24 cellular contexts compared by ENCODE assay signal in the genomic region with DNA sequence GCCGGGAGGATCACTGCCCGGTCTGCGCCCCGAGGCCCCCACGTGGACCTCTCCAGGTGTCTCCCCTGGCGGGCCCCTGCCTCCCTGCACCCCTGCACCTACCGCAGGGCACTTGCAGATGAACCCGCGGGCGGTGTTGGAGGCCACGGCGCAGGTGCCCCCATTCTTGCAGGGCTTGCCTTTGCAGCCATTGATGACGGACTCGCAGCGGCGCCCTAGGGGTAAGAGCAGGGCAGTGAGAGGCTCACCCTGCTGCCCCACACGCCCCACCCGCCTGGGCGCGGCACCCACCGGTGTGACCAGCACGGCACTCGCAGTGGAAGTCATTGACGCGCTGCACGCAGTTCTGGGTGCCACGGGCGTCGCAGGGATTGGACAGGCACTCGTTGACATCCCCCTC. TPM values are rescaled to one million over a fixed set of nuclear protein-coding genes. Genes with fewer than 3 reads are reported as not detected.
DNase-seq lines count a peak whose midpoint lies in the region; ATAC-seq and TF ChIP-seq lines count a peak whose summit lies in the region.
"Had no signal": no experiment of that assay in that cellular context is flagged by ENCODE, and none has a peak within 500 bp of the region (broad histone marks: within the 10 kb centered on the region; RNA-seq: fewer than 3 reads in every experiment).

No MANE protein-coding gene starts in this region.

- CTCF ChIA-PET in HEK293 (lab: Yijun Ruan, JAX): interaction anchor here (0.7 kb wide), 1 partner anchor 179 kb away, joined by 3 read pairs; no protein-coding TSS in a partner anchor
- CTCF ChIA-PET in RWPE1 (lab: Yijun Ruan, JAX): interaction anchor here (0.7 kb wide), 1 partner anchor 27 kb away, joined by 5 read pairs; no protein-coding TSS in a partner anchor

- H3K27ac ChIP-seq in HEK293 (ENCODE audit: extremely low read depth, low read depth, low read length): no peak overlapping the region
- peak overlapping the region; percentile 3; the same call in 1 of the 2 replicates for H3K27ac ChIP-seq in RWPE1
- H3K27ac ChIP-seq in tibial nerve: no peak overlapping the region
- H3K27ac ChIP-seq: BLaER1 treated with 17β-estradiol and CSF1 and Interleukin-3, amounts not matched to agents 10 nM and 100 nM had no signal

- POLR2A ChIA-PET in HEK293 (lab: Yijun Ruan, JAX): no interaction called here
- POLR2A ChIA-PET in RWPE1 (lab: Yijun Ruan, JAX; ENCODE audit: low non-redundant PET): no interaction called here

- TF ChIP-seq EP300 in tibial nerve (IDR thresholded peaks at IDR 0.05): no peak

- intact Hi-C loops in left colon (cut with DNase I, micrococcal nuclease): no loop called here

- DNase-seq in H7: peak; percentile 62
- DNase-seq in RWPE1 (ENCODE audit: low spot score): no peak
- no peak for DNase-seq in left colon
- DNase-seq in C1 segment of cervical spinal cord (lab: John Stamatoyannopoulos, UW): no peak
- no peak for DNase-seq in AG08396 (ENCODE audit: low spot score)
- DNase-seq in tibial nerve (ENCODE audit: low spot score in 2 of 2): no peak
- DNase-seq: 8988T; ACHN; AML-193; CD4-positive, alpha-beta memory T cell; CD4-positive, CD25-positive, alpha-beta regulatory T cell; CD8-positive, alpha-beta memory T cell; COR-L47; DMS 273 treated with DMSO at 0.1 percent for 48 hours; DMS153; DMS53; DMS79; DND-41; EL; GDM1 had no signal

- TF ChIP-seq CTCF in HEK293 (tag by site-specific recombination; IDR thresholded peaks at IDR 0.05) (no peak), RWPE1 (conservative IDR thresholded peaks at IDR 0.05; ENCODE audit: low read depth) (no peak), tibial nerve (IDR thresholded peaks at IDR 0.05) (no peak)

- no peak overlapping the region for H3K4me3 ChIP-seq in H7 (ENCODE audit: insufficient read depth, low read depth, low read length)
- H3K4me3 ChIP-seq in HEK293 (ENCODE audit: low read depth, low read length): no peak overlapping the region
- H3K4me3 ChIP-seq in tibial nerve: no peak overlapping the region
- H3K4me3 ChIP-seq: BLaER1 treated with 17β-estradiol and CSF1 and Interleukin-3, amounts not matched to agents 10 nM and 100 nM; GM12878 had no signal

- no peaks in the 10 kb centered on the region for H3K9me3 ChIP-seq in HEK293 (ENCODE audit: control insufficient read depth, insufficient read depth, low read depth, low read length)
- H3K9me3 ChIP-seq in tibial nerve: no peaks in the 10 kb centered on the region
- H3K9me3 ChIP-seq: BLaER1 treated with 17β-estradiol and CSF1 and Interleukin-3, amounts not matched to agents 10 nM and 100 nM had no signal

- H3K4me1 ChIP-seq in HEK293 (ENCODE audit: control insufficient read depth, insufficient read depth, low read length) (no peaks in the 10 kb centered on the region), tibial nerve (peaks cover 0 to 29% (median 10%) of the 10 kb centered on the region in 4 donors)
- H3K4me1 ChIP-seq: BLaER1 treated with 17β-estradiol and CSF1 and Interleukin-3, amounts not matched to agents 10 nM and 100 nM had no signal

- TF ChIP-seq POLR2A in tibial nerve (IDR thresholded peaks at IDR 0.05): no peak

- 91 to 94% methylated on average over 26 to 30 of the region's 30 CpGs for WGBS in tibial nerve, 2 donors

- no peaks in the 10 kb centered on the region for H3K27me3 ChIP-seq in H7 (ENCODE audit: control insufficient read depth, insufficient read depth, low read length)
- H3K27me3 ChIP-seq in tibial nerve: no peaks in the 10 kb centered on the region
- H3K27me3 ChIP-seq: BLaER1 treated with 17β-estradiol and CSF1 and Interleukin-3, amounts not matched to agents 10 nM and 100 nM had no signal

- ATAC-seq in left colon (peak; percentile 6), HG02642 (IDR thresholded peaks at IDR 0.05; ENCODE audit: poor library complexity, unreplicated experiment) (no peak)
- ATAC-seq: GM12878 had no signal

- peaks cover 25% of the 10 kb centered on the region for H3K36me3 ChIP-seq in H7 (replicated peaks; ENCODE audit: control insufficient read depth, insufficient read depth, low read length)
- peaks cover 0 to 75% of the 10 kb centered on the region in 2 experiments; a peak in 1 of 3 replicates for H3K36me3 ChIP-seq in HEK293 (ENCODE audit: control insufficient read depth in 2 of 2, insufficient read depth in 1 of 2, low read length in 2 of 2)
- peaks cover 2 to 100% (median 54%) of the 10 kb centered on the region in 3 donors for H3K36me3 ChIP-seq in tibial nerve

TF ChIP-seq in HEK293, 187 proteins besides CTCF, POLR2A, EP300 and RAD21:
- TF ChIP-seq ZNF623 (tag by site-specific recombination; IDR thresholded peaks at IDR 0.05) (0 out of 2 replicates have a peak, but pooled peaks have one; percentile 32), SP2 (tag by site-specific recombination; IDR thresholded peaks at IDR 0.05) (no peak), ZNF132 (tag by site-specific recombination; IDR thresholded peaks at IDR 0.05; ENCODE audit: borderline replicate concordance) (no peak), ZNF660 (tag by site-specific recombination; IDR thresholded peaks at IDR 0.05) (no peak), EGR2 (tag by site-specific recombination; IDR thresholded peaks at IDR 0.05; ENCODE audit: low read depth) (no peak), HIC1 (tag by site-specific recombination; IDR thresholded peaks at IDR 0.05) (peak; percentile 38; the same call in 1 of the 2 replicates), ZNF529 (tag by site-specific recombination; IDR thresholded peaks at IDR 0.05; ENCODE audit: insufficient replicate concordance) (no peak), ZSCAN18 (tag by site-specific recombination; IDR thresholded peaks at IDR 0.05) (no peak), KLF8 (tag by site-specific recombination; IDR thresholded peaks at IDR 0.05) (peak; percentile 32; the same call in 1 of the 2 replicates)

RNA-seq across cellular contexts. Expression of gene SEC16A, which starts 23.6 kb away (rescaled TPM):
- total RNA-seq in H7 (2014; rRNA removed; shearing (Covaris generic)): 17.7 and 23.2 TPM in 2 replicates
- total RNA-seq in left colon (10 to 100 TPM; 64.2 to 82.4 TPM), tibial nerve (10 to 100 TPM; 45.8 to 67.5 (median 47.9) TPM)

RNA-seq across cellular contexts. Expression of gene NOTCH1, which starts 39.4 kb away (rescaled TPM):
- total RNA-seq in H7 (2014; rRNA removed; shearing (Covaris generic)): 32.2 and 33.3 TPM in 2 replicates
- 10 to 100 TPM; 49.5 to 72.2 TPM for total RNA-seq in left colon
- 10 to 100 TPM; 29.3 to 65.4 (median 41.5) TPM for total RNA-seq in tibial nerve
